In the genomic region with DNA sequence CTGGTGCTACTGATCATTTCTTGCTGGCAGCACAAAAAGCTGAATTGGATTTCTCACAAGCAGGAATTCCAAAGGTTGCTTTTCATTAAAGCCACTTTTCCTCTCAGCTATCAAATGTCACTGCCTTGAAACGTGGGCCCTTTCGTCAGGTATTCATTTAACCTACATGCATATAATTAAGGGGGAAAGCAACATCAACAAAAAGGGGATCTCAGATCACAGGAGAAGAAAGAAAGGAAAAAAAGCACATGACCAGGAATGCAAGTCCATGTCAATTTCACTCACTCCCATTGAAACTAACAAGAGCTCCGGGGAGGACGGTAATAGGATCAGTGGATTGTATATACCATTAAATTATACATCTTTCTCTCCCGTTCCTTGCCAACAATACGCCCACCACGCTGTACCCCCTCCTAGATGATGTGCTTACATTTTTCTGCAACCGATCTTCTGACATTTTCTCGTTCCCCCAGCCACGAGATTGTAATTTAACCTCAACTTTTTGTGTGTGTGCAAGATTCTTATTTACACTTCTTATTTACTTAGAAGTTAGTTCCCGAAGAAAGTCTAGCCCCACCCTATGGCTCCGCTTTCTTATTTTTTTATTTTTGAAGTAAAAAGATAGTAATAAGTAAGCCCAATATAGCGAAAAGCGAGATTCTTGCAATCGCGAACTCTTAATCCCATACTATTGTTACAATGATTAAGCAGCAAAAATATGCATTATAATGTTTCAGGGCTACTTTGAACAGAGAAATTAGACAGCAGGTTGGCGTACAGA, we compare ENCODE assay signal across 8 cellular contexts. TPM values are rescaled to one million over a fixed set of nuclear protein-coding genes. Genes with fewer than 3 reads are reported as not detected.
A peak's percentile ranks its signal among the peaks of the same experiment; 100 is the strongest.
DNase-seq lines count a peak whose midpoint lies in the region; ATAC-seq and TF ChIP-seq lines count a peak whose summit lies in the region.

No MANE protein-coding gene starts in this region.

- no peak overlapping the region for H3K27ac Mint-ChIP-seq in effector memory CD8-positive, alpha-beta T cell

- peaks cover 4 to 14% of the 10 kb centered on the region in 2 donors for H3K9me3 Mint-ChIP-seq in effector memory CD8-positive, alpha-beta T cell

- no peak overlapping the region for H3K4me3 Mint-ChIP-seq in effector memory CD8-positive, alpha-beta T cell

- WGBS in lower leg skin, 2 donors: 4 to 5% methylated on average over 17 of the region's 17 CpGs
- 4% methylated on average over 17 of the region's 17 CpGs for WGBS in urinary bladder

- H3K27ac ChIP-seq in cardiac muscle cell (peak overlapping the region; percentile 100), urinary bladder (ENCODE audit: low read depth) (no peak overlapping the region)

- peak; percentile 21 to 36 for DNase-seq in cardiac muscle cell (ENCODE audit: low read depth in 1 of 2, low spot score in 1 of 2)
- no peak for DNase-seq in left cardiac atrium
- DNase-seq in cardiac fibroblast (ENCODE audit: low read depth in 2 of 2): peak in 1 of 2 donors; percentile 47
- no peak for DNase-seq in lower leg skin (ENCODE audit: low spot score in 2 of 2)
- no peak for DNase-seq in effector memory CD8-positive, alpha-beta T cell
- no peak for DNase-seq in stimulated activated CD4-positive, alpha-beta T cell treated with anti-CD3 and anti-CD28 coated beads, Interleukin-4, amount 100 ng/mL, for 1 hour
- no peak for DNase-seq in germinal center (ENCODE audit: low spot score)

- no peaks in the 10 kb centered on the region for H3K36me3 Mint-ChIP-seq in effector memory CD8-positive, alpha-beta T cell (ENCODE audit: insufficient read depth)

- ATAC-seq in left cardiac atrium: no peak
- no peak for ATAC-seq in effector memory CD8-positive, alpha-beta T cell (replicated peaks)

- intact Hi-C loops in left cardiac atrium (cut with DNase I): loop anchor here in 1 of 2 donors (10.0 kb wide), 2 partner anchors 260 to 310 kb away; no protein-coding TSS in a partner anchor
- intact Hi-C loops in lower leg skin (cut with DNase I; ENCODE audit: low total_unique reads): no loop called here

- TF ChIP-seq POLR2A in lower leg skin (IDR thresholded peaks at IDR 0.05): no peak

- peaks cover 6 to 10% of the 10 kb centered on the region in 2 donors for H3K27me3 Mint-ChIP-seq in effector memory CD8-positive, alpha-beta T cell

- H3K27me3 ChIP-seq in cardiac muscle cell: no peaks in the 10 kb centered on the region

- H3K36me3 ChIP-seq in cardiac muscle cell (no peaks in the 10 kb centered on the region), urinary bladder (ENCODE audit: insufficient read depth) (no peaks in the 10 kb centered on the region)

- no peak for TF ChIP-seq CTCF in cardiac muscle cell (IDR thresholded peaks at IDR 0.05; ENCODE audit: low read depth, low read length)
- no peak for TF ChIP-seq CTCF in cardiac fibroblast (IDR thresholded peaks at IDR 0.05; ENCODE audit: low read depth, low read length)
- TF ChIP-seq CTCF in lower leg skin (IDR thresholded peaks at IDR 0.05): no peak

- no peaks in the 10 kb centered on the region for H3K4me1 Mint-ChIP-seq in effector memory CD8-positive, alpha-beta T cell (ENCODE audit: low read depth in 2 of 2)

- H3K4me3 ChIP-seq in cardiac muscle cell (peak overlapping the region; percentile 98), cardiac fibroblast (replicated peaks in 1 of 2; ENCODE audit: low read depth in 2 of 2, low read length in 2 of 2) (peak overlapping the region; percentile 59 to 63), lower leg skin (ENCODE audit: low read depth, poor library complexity, severe bottlenecking) (peak overlapping the region; percentile 28), urinary bladder (ENCODE audit: low read depth, low read length) (peak overlapping the region; percentile 60)

- no peaks in the 10 kb centered on the region for H3K9me3 ChIP-seq in cardiac muscle cell (ENCODE audit: low read depth)

- peaks cover 41% of the 10 kb centered on the region for H3K4me1 ChIP-seq in cardiac muscle cell (ENCODE audit: low read depth)
- H3K4me1 ChIP-seq in urinary bladder (ENCODE audit: insufficient read depth): no peaks in the 10 kb centered on the region

RNA-seq across cellular contexts. Expression of a gene that starts 0.7 kb away (rescaled TPM):
- total RNA-seq in cardiac muscle cell: 23.1 and 51.0 TPM in 2 replicates
- 12.6 and 26.8 TPM in 2 replicates for polyA plus RNA-seq in cardiac muscle cell
- 10 to 100 TPM in 1 of 2 donors, 1 to 10 TPM in 1; 7.3 to 13.2 TPM for total RNA-seq in left cardiac atrium
- 1 to 10 TPM in 3 of 4 donors, under 1 TPM in 1; 0.88 to 1.8 (median 1.1) TPM for total RNA-seq in lower leg skin
- 6.9 TPM for total RNA-seq in urinary bladder
- 1.5 TPM for polyA plus RNA-seq in urinary bladder

Comparison
In these comparisons a context has a peak if more than half of its experiments do, and no peak if none do; other contexts are left out.
1. DNase-seq: peak in cardiac muscle cell (2 of 2); none in left cardiac atrium (single experiment), lower leg skin (0 of 2), effector memory CD8-positive, alpha-beta T cell (0 of 3), stimulated activated CD4-positive, alpha-beta T cell treated with anti-CD3 and anti-CD28 coated beads, Interleukin-4, amount 100 ng/mL, for 1 hour (single experiment) and germinal center (single experiment).
2. H3K4me3 ChIP-seq: peak in every context shown above with its lines; median percentile 98 in cardiac muscle cell; 61 in cardiac fibroblast; 60 in urinary bladder; 28 in lower leg skin.